ENCODE assay signal across 11 cellular contexts in genomic region chr3:58528629-58529028, GRCh38. TPM values are rescaled to one million over a fixed set of nuclear protein-coding genes. Genes with fewer than 3 reads are reported as not detected.
A peak's percentile ranks its signal among the peaks of the same experiment; 100 is the strongest.
DNase-seq lines count a peak whose midpoint lies in the region; ATAC-seq and TF ChIP-seq lines count a peak whose summit lies in the region.
"Had no signal": no experiment of that assay in that cellular context is flagged by ENCODE, and none has a peak within 500 bp of the region (broad histone marks: within the 10 kb centered on the region; RNA-seq: fewer than 3 reads in every experiment).

No MANE protein-coding gene starts in this region.

- DNase-seq in AG10803 (ENCODE audit: low read depth) = peak; percentile 33
- peak; percentile 23 for DNase-seq in KBM-7
- DNase-seq in MCF 10A (ENCODE audit: unreplicated experiment) = peak; percentile 92
- peak; percentile 41 for DNase-seq in kidney epithelial cell (ENCODE audit: low read depth)
- DNase-seq in activated CD8-positive, alpha-beta memory T cell treated with anti-CD3 and anti-CD28 coated beads, Interleukin-2, amount 50 U/mL, for 48 hours = no peak
- DNase-seq in GM13976 (ENCODE audit: low spot score) = no peak
- DNase-seq: activated CD4-positive, alpha-beta memory T cell treated with anti-CD3 and anti-CD28 coated beads, Interleukin-2, amount 10 ng/mL, durations not matched to agents 7 days and 5 days; cerebellar nuclear complex; SIG-M5 had no signal

- peak overlapping the region; percentile 32 for H3K4me3 Mint-ChIP-seq in MCF 10A (ENCODE audit: unreplicated experiment)
- H3K4me3 Mint-ChIP-seq: activated CD4-positive, alpha-beta memory T cell treated with anti-CD3 and anti-CD28 coated beads, Interleukin-2, amount 10 ng/mL, durations not matched to agents 7 days and 5 days had no signal

- no peaks in the 10 kb centered on the region for H3K27me3 ChIP-seq in kidney epithelial cell (ENCODE audit: control insufficient read depth, insufficient read depth, low read length)

- BruUV-seq in MCF 10A (replicated peaks; lab: Mats Ljungman, UMichigan) = no TSS peak

- no peaks in the 10 kb centered on the region for H3K36me3 Mint-ChIP-seq in MCF 10A (ENCODE audit: insufficient read depth, unreplicated experiment)

- TF ChIP-seq CTCF in AG10803 (conservative IDR thresholded peaks at IDR 0.05; ENCODE audit: low read length) (no peak), MCF 10A (IDR thresholded peaks at IDR 0.05; ENCODE audit: unreplicated experiment) (no peak), kidney epithelial cell (IDR thresholded peaks at IDR 0.05; ENCODE audit: insufficient read depth, low read length, poor library complexity, severe bottlenecking) (no peak), GM13976 (IDR thresholded peaks at IDR 0.05; ENCODE audit: borderline replicate concordance, control extremely low read depth, extremely low read depth, insufficient read depth, missing control alignments) (no peak)

- intact Hi-C loops in MCF 10A (cut with micrococcal nuclease) = no loop called here

- POLR2A ChIA-PET in MCF 10A (lab: Yijun Ruan, JAX) = interaction anchor here (0.6 to 4.6 kb wide), 7 partner anchors 8 to 562 kb away, joined by 3 to 62 read pairs (median 4); partner anchors contain the start of genes ACOX2, HTD2, KCTD6 and RPP14

- no peaks in the 10 kb centered on the region for H3K27me3 Mint-ChIP-seq in MCF 10A (ENCODE audit: insufficient read depth, unreplicated experiment)
- H3K27me3 Mint-ChIP-seq: activated CD4-positive, alpha-beta memory T cell treated with anti-CD3 and anti-CD28 coated beads, Interleukin-2, amount 10 ng/mL, durations not matched to agents 7 days and 5 days had no signal

- H3K36me3 ChIP-seq in kidney epithelial cell (ENCODE audit: control insufficient read depth, insufficient read depth, low read length) = no peaks in the 10 kb centered on the region

- CTCF ChIA-PET in MCF 10A (lab: Yijun Ruan, JAX) = interaction anchor here (0.5 to 4.7 kb wide), 15 partner anchors 8 to 222 kb away, joined by 3 to 59 read pairs (median 5); partner anchors contain the start of genes ACOX2, HTD2, KCTD6 and RPP14

- H3K4me3 ChIP-seq in AG10803 (ENCODE audit: low read length) (no peak overlapping the region), kidney epithelial cell (ENCODE audit: low read depth, low read length) (no peak overlapping the region)

- H3K4me1 Mint-ChIP-seq in MCF 10A (ENCODE audit: insufficient read depth, unreplicated experiment) = peaks cover 43% of the 10 kb centered on the region

- no peaks in the 10 kb centered on the region for H3K9me3 Mint-ChIP-seq in MCF 10A (ENCODE audit: unreplicated experiment)
- H3K9me3 Mint-ChIP-seq: activated CD4-positive, alpha-beta memory T cell treated with anti-CD3 and anti-CD28 coated beads, Interleukin-2, amount 10 ng/mL, durations not matched to agents 7 days and 5 days had no signal

- in situ Hi-C loops in KBM-7 (cut with MboI; ENCODE audit: low pct_unique_long_range_greater_than_20kb, low sequenced_read_pairs) = loop anchor here (25.0 kb wide), 3 partner anchors 91 to 341 kb away; partner anchors contain the start of genes HTD2, PDHB and RPP14
- in situ Hi-C loops in GM13976 (cut with MboI; ENCODE audit: low sequenced_read_pairs, unreplicated experiment) = no loop called here

- no peak overlapping the region for H3K27ac Mint-ChIP-seq in MCF 10A (ENCODE audit: low read depth, unreplicated experiment)
- H3K27ac Mint-ChIP-seq: activated CD4-positive, alpha-beta memory T cell treated with anti-CD3 and anti-CD28 coated beads, Interleukin-2, amount 10 ng/mL, durations not matched to agents 7 days and 5 days had no signal

- ATAC-seq in HG03025 (IDR thresholded peaks at IDR 0.05; ENCODE audit: low FRiP score, unreplicated experiment) (no peak), HG03342 (IDR thresholded peaks at IDR 0.05; ENCODE audit: unreplicated experiment) (no peak)

RNA-seq across cellular contexts. Expression of gene ACOX2, which starts 8.4 kb away (rescaled TPM):
- total RNA-seq in MCF 10A (2022) (4.3 and 14.4 TPM in 2 replicates), kidney epithelial cell (0.38 and 0.41 TPM in 2 replicates)
- total RNA-seq: activated CD4-positive, alpha-beta memory T cell treated with anti-CD3 and anti-CD28 coated beads, Interleukin-2, amount 10 ng/mL, durations not matched to agents 7 days and 5 days had no signal

RNA-seq across cellular contexts. Expression of gene KCTD6, which starts 36.7 kb away (rescaled TPM):
- total RNA-seq in MCF 10A (2022) = 9.9 and 10.6 TPM in 2 replicates
- 6.5 and 7.6 TPM in 2 replicates for total RNA-seq in kidney epithelial cell

RNA-seq across cellular contexts. Expression of gene FAM107A, which starts 48.6 kb away (rescaled TPM):
- total RNA-seq in MCF 10A (2022) (not detected in 2 replicates), kidney epithelial cell (0.63 TPM in 1 of 2 replicates, not detected in the other)
- total RNA-seq: activated CD4-positive, alpha-beta memory T cell treated with anti-CD3 and anti-CD28 coated beads, Interleukin-2, amount 10 ng/mL, durations not matched to agents 7 days and 5 days had no signal

Comparison
In these comparisons a context has a peak if more than half of its experiments do, and no peak if none do; other contexts are left out.
1. DNase-seq: peak in AG10803 (single experiment), KBM-7 (single experiment), MCF 10A (single experiment) and kidney epithelial cell (single experiment); none in activated CD8-positive, alpha-beta memory T cell treated with anti-CD3 and anti-CD28 coated beads, Interleukin-2, amount 50 U/mL, for 48 hours (single experiment) and GM13976 (single experiment).